In the genomic region with DNA sequence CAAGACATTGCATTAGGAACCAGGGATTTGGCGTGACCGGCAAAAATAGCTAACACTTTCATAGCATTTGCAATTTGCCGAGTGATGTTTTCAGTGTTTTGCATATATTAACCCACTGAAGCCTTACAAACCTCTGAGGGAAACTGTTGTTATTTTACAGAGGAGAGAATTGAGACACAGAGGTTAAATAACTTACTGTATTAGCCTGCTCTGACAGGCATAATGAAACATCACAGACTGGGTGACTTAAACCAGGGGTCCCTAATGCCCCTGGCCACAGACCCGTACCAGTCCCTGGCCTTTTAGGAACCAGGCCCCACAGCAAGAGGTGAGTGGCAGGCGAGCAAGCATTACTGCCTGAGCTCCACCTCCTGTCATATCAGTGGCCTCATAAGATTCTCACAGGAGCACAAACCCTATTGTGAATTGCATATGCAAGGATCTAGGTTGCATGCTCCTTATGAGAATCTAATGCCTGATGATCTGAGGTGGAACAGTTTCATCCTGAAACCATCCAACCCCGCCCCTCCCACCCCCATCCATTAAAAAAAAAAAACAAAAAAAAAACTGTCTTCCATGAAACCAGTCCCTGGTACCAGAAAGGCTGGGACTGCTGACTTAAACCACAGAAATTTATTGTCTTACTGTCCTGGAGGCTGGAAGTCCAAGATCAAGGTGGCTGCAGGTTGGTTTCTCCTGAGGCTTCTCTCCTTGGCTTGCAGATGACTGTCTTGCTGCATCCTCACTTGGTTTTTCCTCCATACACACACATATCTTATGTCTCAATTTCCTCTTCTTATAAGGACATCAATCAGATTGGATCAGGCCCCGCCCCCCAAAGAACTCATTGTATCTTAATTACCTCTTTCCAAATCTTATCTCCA, we compare ENCODE assay signal across 13 cellular contexts.
DNase-seq lines count a peak whose midpoint lies in the region; ATAC-seq and TF ChIP-seq lines count a peak whose summit lies in the region.
"Had no signal": no experiment of that assay in that cellular context is flagged by ENCODE, and none has a peak within 500 bp of the region (broad histone marks: within the 10 kb centered on the region; RNA-seq: fewer than 3 reads in every experiment).

No MANE protein-coding gene starts in this region.

- CTCF ChIA-PET in activated CD4-positive, alpha-beta T cell treated with anti-CD3 and anti-CD28 coated beads for 36 hours (lab: Charles Lee): no interaction called here
- CTCF ChIA-PET in mammary epithelial cell (lab: Charles Lee; ENCODE audit: low non-redundant PET): no interaction called here

- no peak overlapping the region for H3K4me2 ChIP-seq in mammary epithelial cell (ENCODE audit: insufficient read depth, low read depth, low read length)

- no peak for ATAC-seq in activated CD4-positive, alpha-beta T cell treated with anti-CD3 and anti-CD28 coated beads for 36 hours
- ATAC-seq in GM19467 (IDR thresholded peaks at IDR 0.05; ENCODE audit: unreplicated experiment): peak; percentile 30
- peak; percentile 28 for ATAC-seq in HG03097 (IDR thresholded peaks at IDR 0.05; ENCODE audit: low FRiP score, unreplicated experiment)
- ATAC-seq in natural killer cell: no peak
- ATAC-seq: K562, right cardiac atrium had no signal

- peak overlapping the region; percentile 64 for H3K27ac Mint-ChIP-seq in activated CD4-positive, alpha-beta T cell treated with anti-CD3 and anti-CD28 coated beads for 36 hours
- peak overlapping the region; percentile 76 for H3K27ac Mint-ChIP-seq in natural killer cell

- no peak overlapping the region for H3K27ac ChIP-seq in mammary epithelial cell (ENCODE audit: insufficient read depth, low read depth, low read length)
- H3K27ac ChIP-seq: RWPE1 had no signal

- H3K79me2 ChIP-seq in mammary epithelial cell (ENCODE audit: insufficient read depth, low read length): peaks cover 10% of the 10 kb centered on the region

- peaks cover 1% of the 10 kb centered on the region for H3K36me3 ChIP-seq in mammary epithelial cell (ENCODE audit: insufficient read depth, low read length)

- no peaks in the 10 kb centered on the region for H3K9me3 ChIP-seq in mammary epithelial cell (replicated peaks; ENCODE audit: insufficient read depth, low read length)

- TF ChIP-seq CTCF in natural killer cell (IDR thresholded peaks at IDR 0.05) (no peak), mammary epithelial cell (conservative IDR thresholded peaks at IDR 0.05 in 1 of 2, IDR thresholded peaks at IDR 0.05 in 1 of 2; ENCODE audit: extremely low read depth in 1 of 2, insufficient read depth in 1 of 2, low read depth in 1 of 2, low read length in 2 of 2) (no peak)

- no peak overlapping the region for H3K4me3 ChIP-seq in mammary epithelial cell (replicated peaks in 1 of 3; ENCODE audit: insufficient read depth in 1 of 3, low read depth in 2 of 3, low read length in 3 of 3)
- H3K4me3 ChIP-seq: K562 had no signal

- no peak overlapping the region for H2AFZ ChIP-seq in mammary epithelial cell (ENCODE audit: low read depth, low read length)

- H3K27me3 Mint-ChIP-seq in activated CD4-positive, alpha-beta T cell treated with anti-CD3 and anti-CD28 coated beads for 36 hours: no peaks in the 10 kb centered on the region
- H3K27me3 Mint-ChIP-seq in natural killer cell (ENCODE audit: low read depth in 2 of 2): no peaks in the 10 kb centered on the region

- H3K27me3 ChIP-seq in mammary epithelial cell (ENCODE audit: insufficient read depth, low read length): no peaks in the 10 kb centered on the region

- dilution Hi-C loops in mammary epithelial cell (cut with HindIII; ENCODE audit: low sequenced_read_pairs): no loop called here

- BruUV-seq in mammary epithelial cell (replicated peaks; lab: Mats Ljungman, UMichigan): no TSS peak

- WGBS in mammary epithelial cell (ENCODE audit: low coverage, missing lambda C conversion rate): 92% methylated on average over 5 of the region's 7 CpGs

- H3K9me3 Mint-ChIP-seq in activated CD4-positive, alpha-beta T cell treated with anti-CD3 and anti-CD28 coated beads for 36 hours (ENCODE audit: low read depth): peaks cover 5% of the 10 kb centered on the region
- no peaks in the 10 kb centered on the region for H3K9me3 Mint-ChIP-seq in natural killer cell

- no peak overlapping the region for H3K9ac ChIP-seq in mammary epithelial cell (ENCODE audit: insufficient read depth, low read length)

- H3K4me1 Mint-ChIP-seq in activated CD4-positive, alpha-beta T cell treated with anti-CD3 and anti-CD28 coated beads for 36 hours: peaks cover 64% of the 10 kb centered on the region
- H3K4me1 Mint-ChIP-seq in natural killer cell: peaks cover 88 to 91% of the 10 kb centered on the region in 2 donors

- no peak overlapping the region for H3K4me3 Mint-ChIP-seq in activated CD4-positive, alpha-beta T cell treated with anti-CD3 and anti-CD28 coated beads for 36 hours
- H3K4me3 Mint-ChIP-seq in natural killer cell: peak overlapping the region; percentile 83

- peaks cover 12% of the 10 kb centered on the region for H3K36me3 Mint-ChIP-seq in activated CD4-positive, alpha-beta T cell treated with anti-CD3 and anti-CD28 coated beads for 36 hours (ENCODE audit: low read depth)
- H3K36me3 Mint-ChIP-seq in natural killer cell: no peaks in the 10 kb centered on the region

- POLR2A ChIA-PET in activated CD4-positive, alpha-beta T cell treated with anti-CD3 and anti-CD28 coated beads for 36 hours (lab: Charles Lee): no interaction called here

- in situ Hi-C loops in mammary epithelial cell (cut with MboI; ENCODE audit: low sequenced_read_pairs in 2 of 2): no loop called here

- no peaks in the 10 kb centered on the region for H4K20me1 ChIP-seq in mammary epithelial cell (ENCODE audit: insufficient read depth, low read length)

- no peak for DNase-seq in activated CD4-positive, alpha-beta T cell treated with anti-CD3 and anti-CD28 coated beads for 36 hours
- DNase-seq in activated CD4-positive, alpha-beta T cell treated with anti-CD3 and anti-CD28 coated beads for 48 hours: no peak
- DNase-seq in natural killer cell: no peak
- DNase-seq in nucleus accumbens (lab: John Stamatoyannopoulos, UW): no peak
- DNase-seq in GDM1 (lab: John Stamatoyannopoulos, UW): no peak
- DNase-seq in mammary epithelial cell: no peak
- DNase-seq: GF-D8, NCI-H2171 treated with DMSO at 0.1 percent for 48 hours had no signal

- H3K4me1 ChIP-seq in mammary epithelial cell (ENCODE audit: insufficient read depth, low read length): no peaks in the 10 kb centered on the region

- intact Hi-C loops in activated CD4-positive, alpha-beta T cell treated with anti-CD3 and anti-CD28 coated beads for 36 hours (cut with DNase I, micrococcal nuclease): loop anchor here (5.0 to 10.0 kb wide), 2 partner anchors 262 to 550 kb away; partner anchors contain the start of gene SLC41A2 (in 1 of the 2)
- intact Hi-C loops in natural killer cell (cut with micrococcal nuclease): loop anchor here (5.0 kb wide), 1 partner anchor 175 kb away; no protein-coding TSS in a partner anchor
- intact Hi-C loops in mammary epithelial cell (cut with micrococcal nuclease): no loop called here

Comparison
In these comparisons a context has a peak if more than half of its experiments do, and no peak if none do; other contexts are left out.
1. ATAC-seq: peak in GM19467 (single experiment) and HG03097 (single experiment); none in activated CD4-positive, alpha-beta T cell treated with anti-CD3 and anti-CD28 coated beads for 36 hours (single experiment) and natural killer cell (0 of 3).